Comparison of ENCODE assay signal across 9 cellular contexts in genomic region chr2:197640571-197641122, GRCh38. TPM values are rescaled to one million over a fixed set of nuclear protein-coding genes. Genes with fewer than 3 reads are reported as not detected.
DNase-seq lines count a peak whose midpoint lies in the region; ATAC-seq and TF ChIP-seq lines count a peak whose summit lies in the region.
"Not testable (repeated sequence)": the region's sequence is repeated elsewhere in the genome, so short reads cannot be mapped to it uniquely, and the experiment has no call there.
"Had no signal": no experiment of that assay in that cellular context is flagged by ENCODE, and none has a peak within 500 bp of the region (broad histone marks: within the 10 kb centered on the region; RNA-seq: fewer than 3 reads in every experiment).

No MANE protein-coding gene starts in this region.

- H3K4me3 Mint-ChIP-seq in WTC11 (peak overlapping the region; percentile 59), immature natural killer cell (peak overlapping the region in 3 of 5 donors; percentile 33 to 85 (median 59))
- peak overlapping the region; percentile 46 for H3K4me3 Mint-ChIP-seq in activated T-cell treated with anti-CD3 and anti-CD28 coated beads, Interleukin-2, amount 50 U/mL, for 24 hours
- peak overlapping the region; percentile 60 for H3K4me3 Mint-ChIP-seq in central memory CD8-positive, alpha-beta T cell
- H3K4me3 Mint-ChIP-seq in stimulated activated effector memory CD8-positive, alpha-beta T cell treated with anti-CD3 and anti-CD28 coated beads, Interleukin-12 subunit alpha, Interleukin-12 subunit beta, amount 100 ng/mL, for 72 hours, result peak overlapping the region; percentile 63

- H3K9me3 ChIP-seq in HUES6 (ENCODE audit: control insufficient read depth, insufficient read depth, low read depth, low read length); SJCRH30 (replicated peaks): not testable (repeated sequence)

- peaks cover 11% of the 10 kb centered on the region; the same call in 1 of the 2 replicates for H3K9me3 Mint-ChIP-seq in WTC11
- not testable (repeated sequence) for H3K9me3 Mint-ChIP-seq in activated T-cell treated with anti-CD3 and anti-CD28 coated beads, Interleukin-2, amount 50 U/mL, for 24 hours; central memory CD8-positive, alpha-beta T cell; immature natural killer cell; stimulated activated effector memory CD8-positive, alpha-beta T cell treated with anti-CD3 and anti-CD28 coated beads, Interleukin-12 subunit alpha, Interleukin-12 subunit beta, amount 100 ng/mL, for 72 hours

- H3K27me3 ChIP-seq in HUES6 (ENCODE audit: control insufficient read depth, insufficient read depth, low read length); SJCRH30: not testable (repeated sequence)

- peak overlapping the region; percentile 24 for H3K9ac ChIP-seq in HUES6 (ENCODE audit: low read length)

- not testable (repeated sequence) for H3K36me3 ChIP-seq in HUES6 (ENCODE audit: control insufficient read depth, insufficient read depth, low read length); SJCRH30

- ATAC-seq in WTC11, result peak; percentile 53
- not testable (repeated sequence) for ATAC-seq in central memory CD8-positive, alpha-beta T cell (replicated peaks; ENCODE audit: extremely low read depth, poor library complexity, severe bottlenecking)
- peak; percentile 48 for ATAC-seq in stimulated activated effector memory CD8-positive, alpha-beta T cell treated with anti-CD3 and anti-CD28 coated beads, Interleukin-12 subunit alpha, Interleukin-12 subunit beta, amount 100 ng/mL, for 72 hours

- TF ChIP-seq CTCF in WTC11 (IDR thresholded peaks at IDR 0.05), result not testable (repeated sequence)

- H3K4me1 ChIP-seq in HUES6 (ENCODE audit: control insufficient read depth, insufficient read depth, low read length); SJCRH30: not testable (repeated sequence)

- not testable (repeated sequence) for H3K27me3 Mint-ChIP-seq in WTC11 (ENCODE audit: low read depth); immature natural killer cell (ENCODE audit: low read depth in 3 of 3)
- H3K27me3 Mint-ChIP-seq in activated T-cell treated with anti-CD3 and anti-CD28 coated beads, Interleukin-2, amount 50 U/mL, for 24 hours, result peaks cover 19% of the 10 kb centered on the region
- H3K27me3 Mint-ChIP-seq in central memory CD8-positive, alpha-beta T cell, result peaks cover 39% of the 10 kb centered on the region

- not testable (repeated sequence) for H3K27ac ChIP-seq in HUES6 (ENCODE audit: low read depth, low read length); SJCRH30

- H3K36me3 Mint-ChIP-seq in WTC11, result peaks cover 13% of the 10 kb centered on the region
- H3K36me3 Mint-ChIP-seq in activated T-cell treated with anti-CD3 and anti-CD28 coated beads, Interleukin-2, amount 50 U/mL, for 24 hours (ENCODE audit: low read depth); central memory CD8-positive, alpha-beta T cell (ENCODE audit: insufficient read depth); immature natural killer cell; stimulated activated effector memory CD8-positive, alpha-beta T cell treated with anti-CD3 and anti-CD28 coated beads, Interleukin-12 subunit alpha, Interleukin-12 subunit beta, amount 100 ng/mL, for 72 hours: not testable (repeated sequence)

- POLR2A ChIA-PET in WTC11 (lab: Charles Lee), result interaction anchor here (0.7 kb wide), 1 partner anchor 141 kb away, joined by 3 read pairs; the partner anchor contains the start of gene HSPD1

- peak overlapping the region; percentile 56 for H3K4me3 ChIP-seq in HUES6 (ENCODE audit: low read depth, low read length)
- peak overlapping the region; percentile 17; the same call in 1 of the 2 replicates for H3K4me3 ChIP-seq in SJCRH30

- peaks cover 23% of the 10 kb centered on the region for H3K4me1 Mint-ChIP-seq in WTC11
- H3K4me1 Mint-ChIP-seq in activated T-cell treated with anti-CD3 and anti-CD28 coated beads, Interleukin-2, amount 50 U/mL, for 24 hours (ENCODE audit: low read depth); central memory CD8-positive, alpha-beta T cell; immature natural killer cell; stimulated activated effector memory CD8-positive, alpha-beta T cell treated with anti-CD3 and anti-CD28 coated beads, Interleukin-12 subunit alpha, Interleukin-12 subunit beta, amount 100 ng/mL, for 72 hours: not testable (repeated sequence)

- CTCF ChIA-PET in WTC11 (lab: Charles Lee), result not testable (repeated sequence)

- H3K27ac Mint-ChIP-seq in WTC11, result peak overlapping the region; percentile 29
- H3K27ac Mint-ChIP-seq in activated T-cell treated with anti-CD3 and anti-CD28 coated beads, Interleukin-2, amount 50 U/mL, for 24 hours; central memory CD8-positive, alpha-beta T cell (ENCODE audit: low read depth): not testable (repeated sequence)
- H3K27ac Mint-ChIP-seq in immature natural killer cell, result peak overlapping the region in 2 of 6 donors; percentile 71 to 88
- H3K27ac Mint-ChIP-seq in stimulated activated effector memory CD8-positive, alpha-beta T cell treated with anti-CD3 and anti-CD28 coated beads, Interleukin-12 subunit alpha, Interleukin-12 subunit beta, amount 100 ng/mL, for 72 hours, result peak overlapping the region; percentile 23

- DNase-seq in CMK (ENCODE audit: low read depth) (peak; percentile 4), SJCRH30 (peak in 1 of 2 experiments; percentile 2), immature natural killer cell (peak in 1 of 3 donors; percentile 3)
- not testable (repeated sequence) for DNase-seq in WTC11 (ENCODE audit: low spot score); activated T-cell treated with anti-CD3 and anti-CD28 coated beads, Interleukin-2, amount 50 U/mL, for 24 hours; central memory CD8-positive, alpha-beta T cell (ENCODE audit: low spot score in 2 of 2); stimulated activated effector memory CD8-positive, alpha-beta T cell treated with anti-CD3 and anti-CD28 coated beads, Interleukin-12 subunit alpha, Interleukin-12 subunit beta, amount 100 ng/mL, for 72 hours (ENCODE audit: low spot score in 2 of 2)

RNA-seq across cellular contexts. Expression of gene RFTN2, which starts 34.7 kb away (rescaled TPM):
- 0.02 TPM in 1 of 2 replicates, not detected in the other for total RNA-seq in SJCRH30 (2014; rRNA removed; shearing (Covaris generic))
- 1.1 to 1.9 TPM (median 1.5 TPM) in 3 replicates for total RNA-seq in WTC11 (2021)
- under 1 TPM in 1 of 3 donors, not detected in 2; 0.06 TPM for polyA plus RNA-seq in immature natural killer cell
- total RNA-seq: HepG2 had no signal
- polyA plus RNA-seq: HepG2 had no signal
